13 cellular contexts compared by ENCODE assay signal in the genomic region with DNA sequence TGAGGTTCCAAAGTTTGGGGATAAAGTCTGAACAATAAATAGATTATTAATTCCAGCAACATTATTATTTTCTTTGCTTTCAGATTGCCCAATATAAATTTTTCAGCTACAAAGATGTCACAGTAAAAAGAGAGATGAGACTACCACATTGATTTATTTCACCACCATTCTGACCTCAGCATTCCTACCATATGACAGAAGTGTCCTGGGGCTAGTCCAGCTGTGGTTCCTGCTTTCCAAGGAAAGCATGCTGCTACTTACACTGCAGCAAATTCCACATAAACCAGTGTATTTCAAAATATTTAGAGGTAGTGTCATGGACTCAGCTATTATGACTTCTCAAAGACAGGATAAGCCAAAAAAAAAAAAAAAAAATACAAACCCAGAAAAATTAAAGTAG.
A peak's percentile ranks its signal among the peaks of the same experiment; 100 is the strongest.
DNase-seq lines count a peak whose midpoint lies in the region; ATAC-seq and TF ChIP-seq lines count a peak whose summit lies in the region.
"Had no signal": no experiment of that assay in that cellular context is flagged by ENCODE, and none has a peak within 500 bp of the region (broad histone marks: within the 10 kb centered on the region; RNA-seq: fewer than 3 reads in every experiment).

No MANE protein-coding gene starts in this region.

- peaks cover 27% of the 10 kb centered on the region for H3K27me3 ChIP-seq in adipocyte (replicated peaks; ENCODE audit: control insufficient read depth, insufficient read depth, low read length)
- H3K27me3 ChIP-seq in foreskin keratinocyte: no peaks in the 10 kb centered on the region
- H3K27me3 ChIP-seq in CD8-positive, alpha-beta T cell (ENCODE audit: insufficient read depth, low read length): no peaks in the 10 kb centered on the region

- POLR2A ChIA-PET in CD8-positive, alpha-beta T cell (lab: Charles Lee): no interaction called here

- no peak for TF ChIP-seq CTCF in foreskin keratinocyte (conservative IDR thresholded peaks at IDR 0.05)
- TF ChIP-seq CTCF in CD8-positive, alpha-beta T cell (IDR thresholded peaks at IDR 0.05): no peak

- intact Hi-C loops in sciatic nerve (cut with DNase I): no loop called here
- intact Hi-C loops in CD8-positive, alpha-beta T cell (cut with DNase I, micrococcal nuclease): no loop called here

- H3K4me1 ChIP-seq in adipocyte (ENCODE audit: control insufficient read depth, insufficient read depth, low read length) (peaks cover 17% of the 10 kb centered on the region), foreskin keratinocyte (no peaks in the 10 kb centered on the region)
- H3K4me1 ChIP-seq in CD8-positive, alpha-beta T cell (ENCODE audit: insufficient read depth, low read length): no peaks in the 10 kb centered on the region
- H3K4me1 ChIP-seq: prostate gland had no signal

- H3K9ac ChIP-seq in adipocyte (ENCODE audit: low read length): no peak overlapping the region

- CTCF ChIA-PET in CD8-positive, alpha-beta T cell (lab: Charles Lee): no interaction called here

- no peaks in the 10 kb centered on the region for H3K9me3 ChIP-seq in adipocyte (ENCODE audit: control insufficient read depth, low read length)
- no peaks in the 10 kb centered on the region for H3K9me3 ChIP-seq in CD8-positive, alpha-beta T cell (ENCODE audit: low read length)
- H3K9me3 ChIP-seq: prostate gland had no signal

- H3K36me3 ChIP-seq in adipocyte (ENCODE audit: control insufficient read depth, insufficient read depth, low read length, severe bottlenecking): no peaks in the 10 kb centered on the region
- H3K36me3 ChIP-seq in CD8-positive, alpha-beta T cell (ENCODE audit: insufficient read depth, low read length): no peaks in the 10 kb centered on the region
- H3K36me3 ChIP-seq: prostate gland had no signal

- peak overlapping the region; percentile 9 for H3K4me3 ChIP-seq in adipocyte (ENCODE audit: low read length)
- no peak overlapping the region for H3K4me3 ChIP-seq in CD8-positive, alpha-beta T cell (ENCODE audit: low read depth, low read length)
- H3K4me3 ChIP-seq: prostate gland had no signal

- H3K9me3 Mint-ChIP-seq in CD8-positive, alpha-beta T cell: peaks cover 4% of the 10 kb centered on the region
- H3K9me3 Mint-ChIP-seq: mesothelial cell of epicardium had no signal

- no peaks in the 10 kb centered on the region for H3K36me3 Mint-ChIP-seq in CD8-positive, alpha-beta T cell
- H3K36me3 Mint-ChIP-seq: mesothelial cell of epicardium had no signal

- no peak overlapping the region for H3K27ac ChIP-seq in foreskin keratinocyte
- H3K27ac ChIP-seq in CD8-positive, alpha-beta T cell (ENCODE audit: low read depth, low read length): no peak overlapping the region
- H3K27ac ChIP-seq: prostate gland had no signal

- no peak overlapping the region for H3K4me3 Mint-ChIP-seq in CD8-positive, alpha-beta T cell
- H3K4me3 Mint-ChIP-seq: central memory CD8-positive, alpha-beta T cell; mesothelial cell of epicardium had no signal

- no peaks in the 10 kb centered on the region for H3K27me3 Mint-ChIP-seq in CD8-positive, alpha-beta T cell (ENCODE audit: low read depth)
- H3K27me3 Mint-ChIP-seq: central memory CD8-positive, alpha-beta T cell had no signal

- no peaks in the 10 kb centered on the region for H3K4me1 Mint-ChIP-seq in CD8-positive, alpha-beta T cell (ENCODE audit: low read depth)
- H3K4me1 Mint-ChIP-seq: central memory CD8-positive, alpha-beta T cell had no signal

- DNase-seq in GM04504 (ENCODE audit: low read depth) (peak; percentile 94), adipocyte (ENCODE audit: low read depth) (peak; percentile 85), foreskin keratinocyte (peak; percentile 44 to 92), sciatic nerve (ENCODE audit: low spot score) (peak; percentile 58), Ammon's horn (ENCODE audit: low spot score) (no peak)
- no peak for DNase-seq in effector CD4-positive, alpha-beta T cell
- DNase-seq in CD8-positive, alpha-beta T cell: no peak
- DNase-seq: activated T-cell treated with anti-CD3 and anti-CD28 coated beads, Interleukin-2, amount 50 U/mL, for 48 hours; SHP77 treated with DMSO at 0.1 percent for 48 hours had no signal

- H3K27ac Mint-ChIP-seq in CD8-positive, alpha-beta T cell: no peak overlapping the region
- H3K27ac Mint-ChIP-seq: mesothelial cell of epicardium had no signal

- ATAC-seq in foreskin keratinocyte (no peak), sciatic nerve (peak; percentile 97), GM18511 (IDR thresholded peaks at IDR 0.05; ENCODE audit: unreplicated experiment) (no peak)
- ATAC-seq in CD8-positive, alpha-beta T cell: no peak

Comparison
In these comparisons a context has a peak if more than half of its experiments do, and no peak if none do; other contexts are left out.
1. DNase-seq: peak in GM04504 (single experiment), adipocyte (single experiment), foreskin keratinocyte (2 of 2) and sciatic nerve (single experiment); none in effector CD4-positive, alpha-beta T cell (single experiment), CD8-positive, alpha-beta T cell (0 of 7) and Ammon's horn (single experiment).